ENCODE assay signal across 8 cellular contexts in genomic region chr16:67029249-67030096, GRCh38. TPM values are rescaled to one million over a fixed set of nuclear protein-coding genes. Genes with fewer than 3 reads are reported as not detected.
A peak's percentile ranks its signal among the peaks of the same experiment; 100 is the strongest.
DNase-seq lines count a peak whose midpoint lies in the region; ATAC-seq and TF ChIP-seq lines count a peak whose summit lies in the region.

No MANE protein-coding gene starts in this region.

- no peaks in the 10 kb centered on the region for H3K9me3 ChIP-seq in thoracic aorta

- ATAC-seq in HG02981 (IDR thresholded peaks at IDR 0.05; ENCODE audit: unreplicated experiment) (peak; percentile 37), thoracic aorta (ENCODE audit: insufficient number of reproducible peaks, low FRiP score, low read depth) (peak; percentile 47)

- H3K4me3 ChIP-seq in thoracic aorta, result peak overlapping the region; percentile 89

- H3K27ac ChIP-seq in thoracic aorta, result peak overlapping the region; percentile 94 to 98

- H3K27me3 ChIP-seq in thoracic aorta (replicated peaks; ENCODE audit: insufficient read depth), result no peaks in the 10 kb centered on the region

- peak; percentile 46 for DNase-seq in NK-92 treated with Interleukin-12 subunit alpha and Interleukin-12 subunit beta, amount 100 ng/mL, for 24 hours (lab: John Stamatoyannopoulos, UW)
- DNase-seq in NK-92 (lab: John Stamatoyannopoulos, UW; ENCODE audit: unreplicated experiment), result no peak
- DNase-seq in RKO (ENCODE audit: low spot score), result peak; percentile 70
- DNase-seq in activated naive CD4-positive, alpha-beta T cell treated with Interleukin-2 at 50 U/mL for 16 hours, result peak; percentile 68
- DNase-seq in globus pallidus (ENCODE audit: low spot score), result peak; percentile 53
- DNase-seq in occipital lobe (lab: John Stamatoyannopoulos, UW), result peak; percentile 22
- no peak for DNase-seq in thoracic aorta (ENCODE audit: low spot score)

- no peak for TF ChIP-seq CTCF in thoracic aorta (IDR thresholded peaks at IDR 0.05)

- H3K36me3 ChIP-seq in thoracic aorta, result peaks cover 8% of the 10 kb centered on the region

- H3K4me1 ChIP-seq in thoracic aorta (ENCODE audit: control insufficient read depth in 1 of 2, low read depth in 2 of 2), result peaks cover 17 to 38% of the 10 kb centered on the region in 2 donors

RNA-seq across cellular contexts. Expression of gene CBFB, which starts 0.5 kb away (rescaled TPM):
- total RNA-seq in occipital lobe, result 65.4 TPM
- 10 to 100 TPM; 28.3 to 79.7 TPM for total RNA-seq in thoracic aorta

RNA-seq across cellular contexts. Expression of gene CES4A, which starts 41.1 kb away (rescaled TPM):
- total RNA-seq in occipital lobe (15.4 TPM), thoracic aorta (1 to 10 TPM; 7.4 to 9.5 TPM)

Comparison
In these comparisons a context has a peak if more than half of its experiments do, and no peak if none do; other contexts are left out.
1. DNase-seq: peak in NK-92 treated with Interleukin-12 subunit alpha and Interleukin-12 subunit beta, amount 100 ng/mL, for 24 hours (single experiment), RKO (single experiment), activated naive CD4-positive, alpha-beta T cell treated with Interleukin-2 at 50 U/mL for 16 hours (single experiment), globus pallidus (single experiment) and occipital lobe (single experiment); none in NK-92 (single experiment) and thoracic aorta (single experiment).